In the genomic region with DNA sequence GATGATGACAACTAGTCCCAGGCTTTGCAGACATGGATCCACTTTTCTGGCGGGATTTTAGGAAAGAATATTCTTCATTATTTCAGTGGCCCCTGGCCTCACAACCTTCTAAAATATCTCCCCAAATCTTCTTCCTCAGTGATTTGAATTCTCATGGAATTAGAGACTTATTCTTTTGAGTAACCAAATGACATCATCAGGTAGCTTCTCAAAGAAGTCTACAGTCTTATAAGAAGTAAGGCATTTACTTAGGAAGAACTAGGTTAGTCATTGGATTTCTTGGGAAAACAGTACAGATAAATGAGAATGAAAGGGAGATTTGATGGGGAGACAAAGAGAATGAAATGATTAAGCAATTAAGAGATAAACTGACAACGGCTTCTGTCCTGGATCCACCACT, we compare ENCODE assay signal across 11 cellular contexts.
"Had no signal": no experiment of that assay in that cellular context is flagged by ENCODE, and none has a peak within 500 bp of the region (broad histone marks: within the 10 kb centered on the region; RNA-seq: fewer than 3 reads in every experiment).

No MANE protein-coding gene starts in this region.

- H3K4me1 ChIP-seq: HAP-1 had no signal

- H3K36me3 ChIP-seq: HAP-1 had no signal

- DNase-seq: GM23248, GOT3, H7, H9, HCEC 1CT, HFFc6 had no signal

- H3K9ac ChIP-seq: GM23248 had no signal

- H3K4me2 ChIP-seq: GM23338 had no signal

- H3K27ac ChIP-seq: GM23248 had no signal

- FAIRE-seq: H1, H54 had no signal

- H3K4me3 ChIP-seq: GM23248, GM23338, HAP-1 had no signal

- H2AFZ ChIP-seq: GM23248, GM23338 had no signal

- ATAC-seq: GM23338, HCT116 had no signal

- H3K9me3 ChIP-seq: HAP-1 had no signal
